ENCODE assay signal across 8 cellular contexts in the genomic region with DNA sequence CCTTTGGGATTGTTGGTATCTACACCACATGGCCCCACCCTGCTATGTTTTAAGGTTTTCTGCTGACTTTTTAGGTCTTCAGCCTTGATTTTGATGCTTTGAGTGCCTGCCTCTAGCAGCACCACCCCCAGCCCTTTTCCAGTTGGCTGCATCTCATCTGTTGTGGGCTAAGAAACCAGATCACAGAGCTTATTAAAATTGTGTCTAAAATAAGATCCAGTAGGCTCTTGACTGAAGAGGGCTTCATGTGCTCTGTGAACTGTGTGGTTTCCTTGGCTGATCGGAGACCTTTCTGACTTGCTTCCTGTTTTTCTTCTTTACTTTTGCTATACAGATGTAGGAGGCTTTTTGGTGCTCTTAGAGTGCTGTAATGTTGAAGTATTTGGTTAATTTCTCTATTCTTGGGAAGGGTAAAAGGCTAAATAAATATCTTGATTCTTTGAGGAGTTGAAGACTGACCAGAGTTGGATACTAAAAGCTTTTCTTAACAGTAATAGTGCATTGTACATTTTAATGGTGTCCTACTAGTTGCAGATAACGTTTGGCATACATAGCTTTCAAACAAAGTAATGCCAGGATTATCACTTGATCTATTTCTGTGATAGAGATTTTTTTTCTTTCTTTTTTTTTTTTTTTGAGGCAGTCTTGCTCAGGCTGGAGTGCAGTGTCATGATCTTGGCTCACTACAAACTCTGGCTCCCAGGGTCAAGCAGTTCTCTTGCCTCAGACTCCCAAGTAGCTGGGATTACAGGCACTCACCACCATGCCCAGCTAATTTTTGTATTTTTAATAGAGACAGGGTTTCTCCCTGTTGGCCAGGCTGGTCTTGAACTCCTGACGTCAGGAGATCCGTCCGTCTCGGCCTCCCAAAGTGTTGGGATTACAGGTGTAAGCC. TPM values are rescaled to one million over a fixed set of nuclear protein-coding genes. Genes with fewer than 3 reads are reported as not detected.
DNase-seq lines count a peak whose midpoint lies in the region; ATAC-seq and TF ChIP-seq lines count a peak whose summit lies in the region.

No MANE protein-coding gene starts in this region.

- H3K27me3 ChIP-seq in Karpas-422 (ENCODE audit: low read length): no peaks in the 10 kb centered on the region
- no peaks in the 10 kb centered on the region for H3K27me3 ChIP-seq in gastroesophageal sphincter

- peaks cover 87% of the 10 kb centered on the region for H3K79me2 ChIP-seq in Karpas-422 (ENCODE audit: low read length)

- H4K20me1 ChIP-seq in Karpas-422 (ENCODE audit: insufficient read depth, low read depth, low read length): peaks cover 58% of the 10 kb centered on the region

- CTCF ChIA-PET in activated CD8-positive, alpha-beta memory T cell treated with anti-CD3 and anti-CD28 coated beads, Interleukin-2, amount 10 ng/mL, durations not matched to agents 7 days and 5 days (lab: Charles Lee): interaction anchor here (0.8 to 9.1 kb wide), 10 partner anchors 8 to 200 kb away, joined by 3 to 92 read pairs (median 4); no protein-coding TSS in a partner anchor

- peak overlapping the region; percentile 73 for H3K4me2 ChIP-seq in Karpas-422 (ENCODE audit: low read depth, low read length, poor library complexity, severe bottlenecking)

- DNase-seq in CD14-positive monocyte (ENCODE audit: low spot score): no peak
- peak; percentile 95 for DNase-seq in Karpas-422
- DNase-seq in activated CD8-positive, alpha-beta memory T cell treated with anti-CD3 and anti-CD28 coated beads, Interleukin-2, amount 10 ng/mL, durations not matched to agents 7 days and 5 days: peak; percentile 70
- DNase-seq in stimulated activated naive CD8-positive, alpha-beta T cell treated with anti-CD3 and anti-CD28 coated beads, Interleukin-15, amount 100 ng/mL, for 72 hours: peak; percentile 25 to 40
- no peak for DNase-seq in NCI-H1436 treated with DMSO at 0.1 percent for 48 hours (lab: John Stamatoyannopoulos, UW)

- H3K4me3 ChIP-seq in Karpas-422 (ENCODE audit: low read length): peak overlapping the region; percentile 46
- H3K4me3 ChIP-seq in gastroesophageal sphincter: no peak overlapping the region

- WGBS in gastroesophageal sphincter (ENCODE audit: low coverage in 1 of 2), 2 donors: 13 to 29% methylated on average over 1 to 2 of the region's 6 CpGs

- TF ChIP-seq POLR2A in gastroesophageal sphincter (IDR thresholded peaks at IDR 0.05): no peak

- ATAC-seq in GM19397 (IDR thresholded peaks at IDR 0.05; ENCODE audit: unreplicated experiment) (peak; percentile 27), gastroesophageal sphincter (no peak), HG02588 (IDR thresholded peaks at IDR 0.05; ENCODE audit: unreplicated experiment) (no peak)
- peak; percentile 7 for ATAC-seq in activated CD8-positive, alpha-beta memory T cell treated with anti-CD3 and anti-CD28 coated beads, Interleukin-2, amount 10 ng/mL, durations not matched to agents 7 days and 5 days
- ATAC-seq in stimulated activated naive CD8-positive, alpha-beta T cell treated with anti-CD3 and anti-CD28 coated beads, Interleukin-15, amount 100 ng/mL, for 72 hours: peak; percentile 17

- H3K9me2 ChIP-seq in Karpas-422 (replicated peaks; ENCODE audit: insufficient read depth, low read length): no peaks in the 10 kb centered on the region

- intact Hi-C loops in CD14-positive monocyte (cut with micrococcal nuclease): no loop called here

- H3K9me3 Mint-ChIP-seq in CD14-positive monocyte: no peaks in the 10 kb centered on the region
- no peaks in the 10 kb centered on the region for H3K9me3 Mint-ChIP-seq in activated CD8-positive, alpha-beta memory T cell treated with anti-CD3 and anti-CD28 coated beads, Interleukin-2, amount 10 ng/mL, durations not matched to agents 7 days and 5 days (ENCODE audit: low read depth)
- H3K9me3 Mint-ChIP-seq in stimulated activated naive CD8-positive, alpha-beta T cell treated with anti-CD3 and anti-CD28 coated beads, Interleukin-15, amount 100 ng/mL, for 72 hours: no peaks in the 10 kb centered on the region

- H3K36me3 Mint-ChIP-seq in CD14-positive monocyte: peaks cover 3 to 38% of the 10 kb centered on the region in 2 donors
- peaks cover 40% of the 10 kb centered on the region for H3K36me3 Mint-ChIP-seq in activated CD8-positive, alpha-beta memory T cell treated with anti-CD3 and anti-CD28 coated beads, Interleukin-2, amount 10 ng/mL, durations not matched to agents 7 days and 5 days

- peaks cover 10% of the 10 kb centered on the region; the same call in 1 of the 2 replicates for H3K36me3 ChIP-seq in Karpas-422 (ENCODE audit: insufficient read depth, low read length)
- peaks cover 0 to 15% of the 10 kb centered on the region in 2 donors for H3K36me3 ChIP-seq in gastroesophageal sphincter

- H3K27ac Mint-ChIP-seq in CD14-positive monocyte: peak overlapping the region; percentile 41 to 87 (median 79)
- H3K27ac Mint-ChIP-seq in activated CD8-positive, alpha-beta memory T cell treated with anti-CD3 and anti-CD28 coated beads, Interleukin-2, amount 10 ng/mL, durations not matched to agents 7 days and 5 days: peak overlapping the region; percentile 94
- H3K27ac Mint-ChIP-seq in stimulated activated naive CD8-positive, alpha-beta T cell treated with anti-CD3 and anti-CD28 coated beads, Interleukin-15, amount 100 ng/mL, for 72 hours: peak overlapping the region; percentile 87 to 97

- H2AFZ ChIP-seq in Karpas-422 (ENCODE audit: low read length): no peak overlapping the region

- H3K27ac ChIP-seq in Karpas-422 (ENCODE audit: low read length) (peak overlapping the region; percentile 91), gastroesophageal sphincter (peak overlapping the region in 3 of 4 donors; percentile 18 to 32 (median 21))

- peaks cover 54% of the 10 kb centered on the region for H3K4me1 ChIP-seq in Karpas-422 (ENCODE audit: low read length)
- H3K4me1 ChIP-seq in gastroesophageal sphincter: peaks cover 5 to 87% (median 32%) of the 10 kb centered on the region in 3 donors

- TF ChIP-seq EP300 in gastroesophageal sphincter (IDR thresholded peaks at IDR 0.05): no peak

- H3K4me3 Mint-ChIP-seq in CD14-positive monocyte: peak overlapping the region in 1 of 2 donors; percentile 40
- H3K4me3 Mint-ChIP-seq in activated CD8-positive, alpha-beta memory T cell treated with anti-CD3 and anti-CD28 coated beads, Interleukin-2, amount 10 ng/mL, durations not matched to agents 7 days and 5 days: peak overlapping the region; percentile 65
- H3K4me3 Mint-ChIP-seq in stimulated activated naive CD8-positive, alpha-beta T cell treated with anti-CD3 and anti-CD28 coated beads, Interleukin-15, amount 100 ng/mL, for 72 hours: peak overlapping the region; percentile 79 to 97

- H3K9ac ChIP-seq in Karpas-422 (ENCODE audit: low read length): peak overlapping the region; percentile 46

- TF ChIP-seq CTCF in CD14-positive monocyte (IDR thresholded peaks at IDR 0.05) (no peak), gastroesophageal sphincter (IDR thresholded peaks at IDR 0.05) (no peak)

- peaks cover 0 to 4% (median 0%) of the 10 kb centered on the region in 3 donors for H3K27me3 Mint-ChIP-seq in CD14-positive monocyte (ENCODE audit: low read depth in 3 of 3)
- H3K27me3 Mint-ChIP-seq in activated CD8-positive, alpha-beta memory T cell treated with anti-CD3 and anti-CD28 coated beads, Interleukin-2, amount 10 ng/mL, durations not matched to agents 7 days and 5 days: no peaks in the 10 kb centered on the region
- no peaks in the 10 kb centered on the region for H3K27me3 Mint-ChIP-seq in stimulated activated naive CD8-positive, alpha-beta T cell treated with anti-CD3 and anti-CD28 coated beads, Interleukin-15, amount 100 ng/mL, for 72 hours

- H3K4me1 Mint-ChIP-seq in CD14-positive monocyte: peaks cover 63% of the 10 kb centered on the region
- H3K4me1 Mint-ChIP-seq in activated CD8-positive, alpha-beta memory T cell treated with anti-CD3 and anti-CD28 coated beads, Interleukin-2, amount 10 ng/mL, durations not matched to agents 7 days and 5 days: peaks cover 60% of the 10 kb centered on the region
- H3K4me1 Mint-ChIP-seq in stimulated activated naive CD8-positive, alpha-beta T cell treated with anti-CD3 and anti-CD28 coated beads, Interleukin-15, amount 100 ng/mL, for 72 hours: peaks cover 75% of the 10 kb centered on the region

- no peaks in the 10 kb centered on the region for H3K9me3 ChIP-seq in Karpas-422 (ENCODE audit: low read length)
- no peaks in the 10 kb centered on the region for H3K9me3 ChIP-seq in gastroesophageal sphincter

RNA-seq across cellular contexts. Expression of a gene that starts 4.5 kb away (rescaled TPM):
- polyA plus RNA-seq in CD14-positive monocyte: 100 to 1,000 TPM; 133 to 167 TPM
- total RNA-seq in Karpas-422 (2014; rRNA removed; shearing (Covaris generic); ENCODE audit: low replicate concordance): 80.2 and 105 TPM in 2 replicates
- 100 to 1,000 TPM; 201 to 244 TPM for total RNA-seq in activated CD8-positive, alpha-beta memory T cell treated with anti-CD3 and anti-CD28 coated beads, Interleukin-2, amount 10 ng/mL, durations not matched to agents 7 days and 5 days
- 100 to 1,000 TPM in 1 of 4 donors, 10 to 100 TPM in 3; 65.2 to 114 (median 85.6) TPM for total RNA-seq in gastroesophageal sphincter

Comparison
In these comparisons a context has a peak if more than half of its experiments do, and no peak if none do; other contexts are left out.
1. DNase-seq: peak in Karpas-422 (single experiment), activated CD8-positive, alpha-beta memory T cell treated with anti-CD3 and anti-CD28 coated beads, Interleukin-2, amount 10 ng/mL, durations not matched to agents 7 days and 5 days (single experiment) and stimulated activated naive CD8-positive, alpha-beta T cell treated with anti-CD3 and anti-CD28 coated beads, Interleukin-15, amount 100 ng/mL, for 72 hours (2 of 2); none in CD14-positive monocyte (single experiment) and NCI-H1436 treated with DMSO at 0.1 percent for 48 hours (single experiment).
2. ATAC-seq: peak in GM19397 (single experiment), activated CD8-positive, alpha-beta memory T cell treated with anti-CD3 and anti-CD28 coated beads, Interleukin-2, amount 10 ng/mL, durations not matched to agents 7 days and 5 days (single experiment) and stimulated activated naive CD8-positive, alpha-beta T cell treated with anti-CD3 and anti-CD28 coated beads, Interleukin-15, amount 100 ng/mL, for 72 hours (single experiment); none in gastroesophageal sphincter (single experiment) and HG02588 (single experiment).
3. Peak in every context shown above with its lines, with median percentiles within 50 percentile points of each other: H3K27ac Mint-ChIP-seq.